ENCODE assay signal across 24 cellular contexts in the genomic region with DNA sequence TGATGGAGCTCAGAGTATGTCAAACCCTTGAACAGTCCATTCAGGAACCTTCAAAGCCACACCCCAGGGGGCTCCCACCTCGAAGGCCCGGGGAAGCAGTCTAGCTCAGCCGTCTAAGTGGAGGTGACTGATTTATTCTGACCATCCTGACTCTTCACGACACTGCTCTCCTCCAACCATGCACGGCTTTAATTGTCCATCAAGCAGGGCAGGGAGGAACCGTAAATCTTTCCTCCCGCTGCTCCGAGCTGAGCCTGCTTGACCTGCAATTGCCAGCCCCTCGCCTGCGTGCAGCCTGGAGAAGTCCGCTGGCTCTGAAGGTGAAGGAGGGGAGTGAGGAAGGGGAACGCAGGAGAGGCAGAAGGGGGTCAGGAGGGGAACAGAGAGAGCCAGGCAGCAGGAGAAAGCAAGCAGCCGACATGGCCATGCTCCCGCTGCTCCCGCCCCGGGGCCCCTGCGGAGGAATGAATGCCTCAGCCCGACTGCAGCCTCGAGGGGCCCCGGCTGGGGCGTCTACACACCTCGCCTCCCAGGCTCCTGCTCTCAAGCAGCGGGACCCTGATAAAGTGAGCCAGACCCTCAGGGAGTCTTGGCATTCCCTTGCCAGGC. TPM values are rescaled to one million over a fixed set of nuclear protein-coding genes. Genes with fewer than 3 reads are reported as not detected.
"Had no signal": no experiment of that assay in that cellular context is flagged by ENCODE, and none has a peak within 500 bp of the region (broad histone marks: within the 10 kb centered on the region; RNA-seq: fewer than 3 reads in every experiment).

No MANE protein-coding gene starts in this region.

- H3K4me1 ChIP-seq: gastrocnemius medialis, heart left ventricle, tibial artery had no signal

- H3K36me3 Mint-ChIP-seq: activated naive CD4-positive, alpha-beta T cell treated with anti-CD3 and anti-CD28 coated beads, Interleukin-2, amount 10 ng/mL, durations not matched to agents 7 days and 5 days; brain; immature natural killer cell had no signal

- H3K27ac ChIP-seq: coronary artery, gastrocnemius medialis, heart left ventricle, tibial artery, VCaP had no signal

- H3K36me3 ChIP-seq: gastrocnemius medialis, heart left ventricle, tibial artery had no signal

- ATAC-seq: esophagus mucosa; gastrocnemius medialis; heart left ventricle; left ventricle myocardium superior; stimulated activated naive CD8-positive, alpha-beta T cell treated with anti-CD3 and anti-CD28 coated beads, Interleukin-15, Interleukin-2, amounts not matched to agents 100 U/mL and 50 U/mL, for 24 hours had no signal

- H3K4me3 Mint-ChIP-seq: activated naive CD4-positive, alpha-beta T cell treated with anti-CD3 and anti-CD28 coated beads, Interleukin-2, amount 10 ng/mL, durations not matched to agents 7 days and 5 days; activated naive CD8-positive, alpha-beta T cell treated with anti-CD3 and anti-CD28 coated beads, Interleukin-2, amount 50 U/mL, for 24 hours; central memory CD8-positive, alpha-beta T cell; immature natural killer cell had no signal

- H3K4me3 ChIP-seq: coronary artery, gastrocnemius medialis, heart left ventricle, tibial artery had no signal

- H3K9me3 ChIP-seq: gastrocnemius medialis, heart left ventricle, tibial artery had no signal

- H3K9me3 Mint-ChIP-seq: activated naive CD4-positive, alpha-beta T cell treated with anti-CD3 and anti-CD28 coated beads, Interleukin-2, amount 10 ng/mL, durations not matched to agents 7 days and 5 days; activated naive CD8-positive, alpha-beta T cell treated with anti-CD3 and anti-CD28 coated beads, Interleukin-2, amount 50 U/mL, for 24 hours; central memory CD8-positive, alpha-beta T cell; immature natural killer cell had no signal

- H3K27ac Mint-ChIP-seq: activated naive CD4-positive, alpha-beta T cell treated with anti-CD3 and anti-CD28 coated beads, Interleukin-2, amount 10 ng/mL, durations not matched to agents 7 days and 5 days; activated naive CD8-positive, alpha-beta T cell treated with anti-CD3 and anti-CD28 coated beads, Interleukin-2, amount 50 U/mL, for 24 hours; immature natural killer cell had no signal

- FAIRE-seq: urothelium cell line had no signal

- H3K4me1 Mint-ChIP-seq: activated naive CD4-positive, alpha-beta T cell treated with anti-CD3 and anti-CD28 coated beads, Interleukin-2, amount 10 ng/mL, durations not matched to agents 7 days and 5 days; activated naive CD8-positive, alpha-beta T cell treated with anti-CD3 and anti-CD28 coated beads, Interleukin-2, amount 50 U/mL, for 24 hours; central memory CD8-positive, alpha-beta T cell; immature natural killer cell had no signal

- DNase-seq: activated CD4-positive, alpha-beta T cell treated with anti-CD3 and anti-CD28 coated beads, Interleukin-2, amount 50 U/mL, for 1 hour; activated CD4-positive, CD25-positive, alpha-beta regulatory T cell treated with anti-CD3 and anti-CD28 coated beads, Interleukin-2, amount 50 U/mL, for 72 hours; activated CD8-positive, alpha-beta memory T cell treated with anti-CD3 and anti-CD28 coated beads for 24 hours; activated CD8-positive, alpha-beta memory T cell treated with anti-CD3 and anti-CD28 coated beads, Interleukin-2, amount 50 U/mL, for 48 hours; activated effector memory CD4-positive, alpha-beta T cell treated with Interleukin-2 at 50 U/mL for 16 hours; activated naive CD4-positive, alpha-beta T cell treated with anti-CD3 and anti-CD28 coated beads, Interleukin-2, amount 10 ng/mL, durations not matched to agents 7 days and 5 days; activated naive CD8-positive, alpha-beta T cell treated with anti-CD3 and anti-CD28 coated beads, Interleukin-2, amount 50 U/mL, for 24 hours; activated T-cell treated with anti-CD3 and anti-CD28 coated beads, Interleukin-2, amount 50 U/mL, for 48 hours; effector CD4-positive, alpha-beta T cell; gastrocnemius medialis; heart left ventricle; immature natural killer cell; kidney glomerular epithelial cell; left ventricle myocardium superior; stimulated activated CD4-positive, alpha-beta T cell treated with anti-CD3 and anti-CD28 coated beads, Interleukin-2, amount 100 ng/mL, for 24 hours; stimulated activated naive CD8-positive, alpha-beta T cell treated with anti-CD3 and anti-CD28 coated beads, Interleukin-15, Interleukin-2, amounts not matched to agents 100 U/mL and 50 U/mL, for 24 hours; T-helper 2 cell; tibial artery had no signal

RNA-seq across cellular contexts. Expression of gene RBFOX3, which starts 10.1 kb away (rescaled TPM):
- total RNA-seq: gastrocnemius medialis, heart left ventricle, left ventricle myocardium superior had no signal
- polyA plus RNA-seq: heart left ventricle had no signal
